Comparison of ENCODE assay signal across 11 cellular contexts in genomic region chr18:63192885-63193349, GRCh38.
DNase-seq lines count a peak whose midpoint lies in the region; ATAC-seq and TF ChIP-seq lines count a peak whose summit lies in the region.
"Had no signal": no experiment of that assay in that cellular context is flagged by ENCODE, and none has a peak within 500 bp of the region (broad histone marks: within the 10 kb centered on the region; RNA-seq: fewer than 3 reads in every experiment).

No MANE protein-coding gene starts in this region.

- CTCF ChIA-PET in activated CD4-positive, alpha-beta T cell treated with anti-CD3 and anti-CD28 coated beads for 36 hours (lab: Charles Lee), result interaction anchor here (1.0 to 1.4 kb wide), 2 partner anchors 124 to 176 kb away, joined by 3 to 4 read pairs; no protein-coding TSS in a partner anchor
- CTCF ChIA-PET in GM10248 (lab: Yijun Ruan, JAX), result interaction anchor here (1.0 to 2.2 kb wide), 5 partner anchors 10 to 126 kb away, joined by 3 to 9 read pairs (median 4); partner anchors contain the start of gene BCL2

- no peaks in the 10 kb centered on the region for H3K27me3 ChIP-seq in OCI-LY3 (ENCODE audit: low read depth, low read length)
- no peaks in the 10 kb centered on the region for H3K27me3 ChIP-seq in gastrocnemius medialis
- H3K27me3 ChIP-seq: gastroesophageal sphincter, thyroid gland had no signal

- H3K9me3 ChIP-seq in OCI-LY3 (ENCODE audit: insufficient read depth, low read length), result no peaks in the 10 kb centered on the region
- H3K9me3 ChIP-seq in gastrocnemius medialis, result no peaks in the 10 kb centered on the region
- H3K9me3 ChIP-seq: gastroesophageal sphincter, thyroid gland had no signal

- H3K36me3 ChIP-seq in OCI-LY3 (replicated peaks; ENCODE audit: low read depth, low read length) (peaks cover 25% of the 10 kb centered on the region), gastrocnemius medialis (no peaks in the 10 kb centered on the region)
- H3K36me3 ChIP-seq: gastroesophageal sphincter, thyroid gland had no signal

- peaks cover 93% of the 10 kb centered on the region for H3K79me2 ChIP-seq in OCI-LY3 (ENCODE audit: low read length)

- peaks cover 34% of the 10 kb centered on the region for H3K4me1 ChIP-seq in OCI-LY3 (ENCODE audit: low read length)
- peaks cover 29 to 41% of the 10 kb centered on the region in 2 donors for H3K4me1 ChIP-seq in gastrocnemius medialis

- no peak for TF ChIP-seq CTCF in OCI-LY3 (IDR thresholded peaks at IDR 0.05; ENCODE audit: low read depth, low read length)
- TF ChIP-seq CTCF in gastrocnemius medialis (IDR thresholded peaks at IDR 0.05 in 4 of 5, conservative IDR thresholded peaks at IDR 0.05 in 1 of 5), result no peak
- TF ChIP-seq CTCF in GM10248 (IDR thresholded peaks at IDR 0.05; ENCODE audit: control extremely low read depth, extremely low read depth, low read depth, missing control alignments), result no peak

- no peak overlapping the region for H2AFZ ChIP-seq in OCI-LY3 (ENCODE audit: low read depth, low read length)

- no peaks in the 10 kb centered on the region for H3K27me3 Mint-ChIP-seq in activated CD4-positive, alpha-beta T cell treated with anti-CD3 and anti-CD28 coated beads for 36 hours
- H3K27me3 Mint-ChIP-seq: activated naive CD4-positive, alpha-beta T cell treated with anti-CD3 and anti-CD28 coated beads, Interleukin-2, amount 10 ng/mL, durations not matched to agents 7 days and 5 days had no signal

- no peak overlapping the region for H3K4me3 ChIP-seq in OCI-LY3 (ENCODE audit: low read length)
- no peak overlapping the region for H3K4me3 ChIP-seq in gastrocnemius medialis
- H3K4me3 ChIP-seq: gastroesophageal sphincter, thyroid gland had no signal

- H3K4me3 Mint-ChIP-seq in activated CD4-positive, alpha-beta T cell treated with anti-CD3 and anti-CD28 coated beads for 36 hours, result no peak overlapping the region
- H3K4me3 Mint-ChIP-seq: activated naive CD4-positive, alpha-beta T cell treated with anti-CD3 and anti-CD28 coated beads, Interleukin-2, amount 10 ng/mL, durations not matched to agents 7 days and 5 days had no signal

- intact Hi-C loops in activated CD4-positive, alpha-beta T cell treated with anti-CD3 and anti-CD28 coated beads for 36 hours (cut with DNase I, micrococcal nuclease), result no loop called here
- intact Hi-C loops in gastrocnemius medialis (cut with DNase I; ENCODE audit: low total_unique reads), result loop anchor here (5.0 kb wide), 3 partner anchors 69 to 756 kb away; partner anchors contain the start of gene BCL2

- H3K9ac ChIP-seq in OCI-LY3 (ENCODE audit: low read length), result no peak overlapping the region

- no peak for DNase-seq in activated CD4-positive, alpha-beta T cell treated with anti-CD3 and anti-CD28 coated beads for 36 hours
- no peak for DNase-seq in activated CD4-positive, alpha-beta T cell treated with anti-CD3 and anti-CD28 coated beads, Interleukin-2, amount 50 U/mL, for 48 hours
- DNase-seq in gastrocnemius medialis (peak; percentile 28 to 55), NCI-H69 (lab: John Stamatoyannopoulos, UW) (no peak), GM10248 (ENCODE audit: extremely low spot score) (no peak), GOT3 (lab: John Stamatoyannopoulos, UW) (no peak)
- DNase-seq: activated naive CD4-positive, alpha-beta T cell treated with anti-CD3 and anti-CD28 coated beads, Interleukin-2, amount 10 ng/mL, durations not matched to agents 7 days and 5 days; thyroid gland had no signal

- peaks cover 19% of the 10 kb centered on the region for H3K36me3 Mint-ChIP-seq in activated CD4-positive, alpha-beta T cell treated with anti-CD3 and anti-CD28 coated beads for 36 hours (ENCODE audit: low read depth)

- TF ChIP-seq POLR2A in gastrocnemius medialis (IDR thresholded peaks at IDR 0.05), result no peak

- peak overlapping the region; percentile 69 for H3K27ac Mint-ChIP-seq in activated CD4-positive, alpha-beta T cell treated with anti-CD3 and anti-CD28 coated beads for 36 hours

- no peak for ATAC-seq in activated CD4-positive, alpha-beta T cell treated with anti-CD3 and anti-CD28 coated beads for 36 hours
- peak; percentile 56 for ATAC-seq in HG02884 (IDR thresholded peaks at IDR 0.05; ENCODE audit: unreplicated experiment)
- ATAC-seq in gastrocnemius medialis, result peak; percentile 97 to 98
- ATAC-seq: gastroesophageal sphincter had no signal

- POLR2A ChIA-PET in activated CD4-positive, alpha-beta T cell treated with anti-CD3 and anti-CD28 coated beads for 36 hours (lab: Charles Lee), result no interaction called here
- POLR2A ChIA-PET in GM10248 (lab: Yijun Ruan, JAX), result interaction anchor here (0.7 to 1.3 kb wide), 2 partner anchors 32 to 122 kb away, joined by 3 read pairs; no protein-coding TSS in a partner anchor

- in situ Hi-C loops in gastrocnemius medialis (cut with MboI; ENCODE audit: low sequenced_read_pairs in 4 of 4), result no loop called here

- no peaks in the 10 kb centered on the region for H3K9me3 Mint-ChIP-seq in activated CD4-positive, alpha-beta T cell treated with anti-CD3 and anti-CD28 coated beads for 36 hours (ENCODE audit: low read depth)
- H3K9me3 Mint-ChIP-seq: activated naive CD4-positive, alpha-beta T cell treated with anti-CD3 and anti-CD28 coated beads, Interleukin-2, amount 10 ng/mL, durations not matched to agents 7 days and 5 days had no signal

- peak overlapping the region; percentile 1; the same call in 1 of the 2 replicates for H3K4me2 ChIP-seq in OCI-LY3 (ENCODE audit: low read length)

- H3K27ac ChIP-seq in OCI-LY3 (ENCODE audit: low read length), result no peak overlapping the region
- peak overlapping the region; percentile 81 to 90 (median 85) for H3K27ac ChIP-seq in gastrocnemius medialis
- H3K27ac ChIP-seq: gastroesophageal sphincter, thyroid gland had no signal

- H3K4me1 Mint-ChIP-seq in activated CD4-positive, alpha-beta T cell treated with anti-CD3 and anti-CD28 coated beads for 36 hours, result peaks cover 50% of the 10 kb centered on the region

- peaks cover 88% of the 10 kb centered on the region for H4K20me1 ChIP-seq in OCI-LY3 (ENCODE audit: insufficient read depth, low read length)

Comparison
In these comparisons a context has a peak if more than half of its experiments do, and no peak if none do; other contexts are left out.
1. DNase-seq: peak in gastrocnemius medialis (2 of 2); none in activated CD4-positive, alpha-beta T cell treated with anti-CD3 and anti-CD28 coated beads for 36 hours (single experiment), activated CD4-positive, alpha-beta T cell treated with anti-CD3 and anti-CD28 coated beads, Interleukin-2, amount 50 U/mL, for 48 hours (0 of 2), NCI-H69 (single experiment), GM10248 (single experiment) and GOT3 (single experiment).